ENCODE assay signal across 8 cellular contexts in the genomic region with DNA sequence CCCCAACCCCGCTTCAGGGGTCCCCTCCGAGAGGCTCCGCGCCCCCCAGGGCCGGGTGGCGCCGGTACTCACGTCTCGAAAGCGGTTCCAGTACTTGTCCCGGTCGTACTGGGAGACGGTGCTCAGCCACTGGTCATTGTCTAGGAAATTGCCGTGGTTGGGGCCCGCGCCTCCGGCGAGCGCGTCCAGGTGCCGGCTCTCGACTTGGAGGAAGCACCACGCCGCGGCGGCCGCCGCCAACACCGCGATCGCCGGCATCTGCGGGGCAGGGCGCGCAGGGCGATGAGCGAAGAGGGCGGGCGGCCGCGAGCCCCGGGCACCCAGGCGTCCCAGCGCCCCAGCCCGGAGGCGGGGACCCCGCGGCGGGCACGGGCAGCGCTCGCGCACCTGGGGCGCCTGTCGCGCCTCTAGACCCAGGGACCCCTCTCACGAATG. TPM values are rescaled to one million over a fixed set of nuclear protein-coding genes. Genes with fewer than 3 reads are reported as not detected.
DNase-seq lines count a peak whose midpoint lies in the region; ATAC-seq and TF ChIP-seq lines count a peak whose summit lies in the region.

No MANE protein-coding gene starts in this region.

- H3K27me3 ChIP-seq in gastroesophageal sphincter (peaks cover 49% of the 10 kb centered on the region), parathyroid adenoma (ENCODE audit: control insufficient read depth, insufficient read depth, low read length) (no peaks in the 10 kb centered on the region)

- peak overlapping the region; percentile 76 for H2AFZ ChIP-seq in parathyroid adenoma

- H3K4me3 ChIP-seq in gastroesophageal sphincter (peak overlapping the region; percentile 46 to 62), parathyroid adenoma (ENCODE audit: low read depth, low read length) (no peak overlapping the region)

- peak overlapping the region; percentile 38 for H3K4me2 ChIP-seq in parathyroid adenoma (ENCODE audit: low read length)

- TF ChIP-seq EP300 in gastroesophageal sphincter (IDR thresholded peaks at IDR 0.05) = no peak

- peaks cover 0 to 13% (median 3%) of the 10 kb centered on the region in 3 donors for H3K4me1 ChIP-seq in gastroesophageal sphincter
- H3K4me1 ChIP-seq in parathyroid adenoma = no peaks in the 10 kb centered on the region

- no peak for ATAC-seq in gastroesophageal sphincter
- no peak for ATAC-seq in HG02642 (IDR thresholded peaks at IDR 0.05; ENCODE audit: poor library complexity, unreplicated experiment)
- ATAC-seq in stimulated activated naive B cell treated with anti-CD40 and anti-IgM and Interleukin-4, amounts not matched to agents 10 μg/mL and 1 μg/mL and 100 μg/mL, for 72 hours (replicated peaks) = no peak

- H3K9me3 ChIP-seq in gastroesophageal sphincter (no peaks in the 10 kb centered on the region), parathyroid adenoma (ENCODE audit: control insufficient read depth, low read length) (no peaks in the 10 kb centered on the region)

- WGBS in gastroesophageal sphincter (ENCODE audit: low coverage in 1 of 2), 2 donors = no CpG with 5 or more reads among the region's 57 CpGs

- peak overlapping the region in 1 of 2 donors; percentile 28 for H3K4me3 Mint-ChIP-seq in stimulated activated naive B cell treated with anti-CD40 and anti-IgM and Interleukin-4, amounts not matched to agents 10 μg/mL and 1 μg/mL and 100 μg/mL, for 72 hours

- H3K36me3 ChIP-seq in gastroesophageal sphincter (no peaks in the 10 kb centered on the region), parathyroid adenoma (ENCODE audit: control insufficient read depth, insufficient read depth, low read length) (no peaks in the 10 kb centered on the region)

- no peak overlapping the region for H3K27ac Mint-ChIP-seq in stimulated activated naive B cell treated with anti-CD40 and anti-IgM and Interleukin-4, amounts not matched to agents 10 μg/mL and 1 μg/mL and 100 μg/mL, for 72 hours

- no peak for TF ChIP-seq CTCF in gastroesophageal sphincter (IDR thresholded peaks at IDR 0.05)
- no peak for TF ChIP-seq CTCF in parathyroid adenoma (IDR thresholded peaks at IDR 0.05)

- no peaks in the 10 kb centered on the region for H3K36me3 Mint-ChIP-seq in stimulated activated naive B cell treated with anti-CD40 and anti-IgM and Interleukin-4, amounts not matched to agents 10 μg/mL and 1 μg/mL and 100 μg/mL, for 72 hours

- H3K9me3 Mint-ChIP-seq in stimulated activated naive B cell treated with anti-CD40 and anti-IgM and Interleukin-4, amounts not matched to agents 10 μg/mL and 1 μg/mL and 100 μg/mL, for 72 hours = no peaks in the 10 kb centered on the region

- DNase-seq in COR-L47 (lab: John Stamatoyannopoulos, UW) (peak; percentile 40), NCI-H774 (lab: John Stamatoyannopoulos, UW) (peak; percentile 19), GDM1 (lab: John Stamatoyannopoulos, UW) (no peak)
- DNase-seq in stimulated activated CD4-positive, alpha-beta T cell treated with anti-CD3 and anti-CD28 coated beads, Interleukin-15, amount 100 ng/mL, for 24 hours = no peak
- DNase-seq in stimulated activated naive B cell treated with anti-CD40 and anti-IgM and Interleukin-4, amounts not matched to agents 10 μg/mL and 1 μg/mL and 100 μg/mL, for 72 hours = no peak

- no peaks in the 10 kb centered on the region for H3K4me1 Mint-ChIP-seq in stimulated activated naive B cell treated with anti-CD40 and anti-IgM and Interleukin-4, amounts not matched to agents 10 μg/mL and 1 μg/mL and 100 μg/mL, for 72 hours

- H3K27me3 Mint-ChIP-seq in stimulated activated naive B cell treated with anti-CD40 and anti-IgM and Interleukin-4, amounts not matched to agents 10 μg/mL and 1 μg/mL and 100 μg/mL, for 72 hours = peaks cover 17 to 23% of the 10 kb centered on the region in 2 donors

- no peak for TF ChIP-seq POLR2A in gastroesophageal sphincter (IDR thresholded peaks at IDR 0.05)

- H3K27ac ChIP-seq in gastroesophageal sphincter = peak overlapping the region in 1 of 4 donors; percentile 63
- H3K27ac ChIP-seq in parathyroid adenoma = no peak overlapping the region

- no peaks in the 10 kb centered on the region for H3K79me2 ChIP-seq in parathyroid adenoma

- no peak overlapping the region for H3K9ac ChIP-seq in parathyroid adenoma

RNA-seq across cellular contexts. Expression of a gene that starts 0.8 kb away (rescaled TPM):
- total RNA-seq in gastroesophageal sphincter = 10 to 100 TPM; 46.5 to 52.7 (median 51.4) TPM

Comparison
In these comparisons a context has a peak if more than half of its experiments do, and no peak if none do; other contexts are left out.
1. DNase-seq: peak in COR-L47 (single experiment) and NCI-H774 (single experiment); none in stimulated activated CD4-positive, alpha-beta T cell treated with anti-CD3 and anti-CD28 coated beads, Interleukin-15, amount 100 ng/mL, for 24 hours (single experiment), GDM1 (single experiment) and stimulated activated naive B cell treated with anti-CD40 and anti-IgM and Interleukin-4, amounts not matched to agents 10 μg/mL and 1 μg/mL and 100 μg/mL, for 72 hours (single experiment).